ENCODE assay signal across 21 cellular contexts in genomic region chr18:48575658-48576453, GRCh38. TPM values are rescaled to one million over a fixed set of nuclear protein-coding genes. Genes with fewer than 3 reads are reported as not detected.
A peak's percentile ranks its signal among the peaks of the same experiment; 100 is the strongest.
DNase-seq lines count a peak whose midpoint lies in the region; ATAC-seq lines count a peak whose summit lies in the region.
"Had no signal": no experiment of that assay in that cellular context is flagged by ENCODE, and none has a peak within 500 bp of the region (broad histone marks: within the 10 kb centered on the region; RNA-seq: fewer than 3 reads in every experiment).

No MANE protein-coding gene starts in this region.

- H3K27ac ChIP-seq in SJCRH30, result peak overlapping the region; percentile 58
- H3K27ac ChIP-seq in mesenchymal stem cell (ENCODE audit: low read length, poor library complexity, severe bottlenecking), result peak overlapping the region; percentile 60
- H3K27ac ChIP-seq: gastrocnemius medialis, SK-N-MC, vagina had no signal

- no peak overlapping the region for H4K91ac ChIP-seq in mesenchymal stem cell (ENCODE audit: low read length)

- H3K36me3 ChIP-seq in SJCRH30 (no peaks in the 10 kb centered on the region), mesenchymal stem cell (ENCODE audit: control insufficient read depth in 1 of 2, insufficient read depth in 2 of 2, low read depth in 1 of 2, low read length in 2 of 2) (peaks cover 9 to 27% of the 10 kb centered on the region in 2 experiments)
- H3K36me3 ChIP-seq: gastrocnemius medialis, vagina had no signal

- no peak overlapping the region for H3K4ac ChIP-seq in mesenchymal stem cell (ENCODE audit: low read depth in 1 of 2, low read length in 2 of 2)

- POLR2A ChIA-PET in activated CD4-positive, alpha-beta T cell treated with anti-CD3 and anti-CD28 coated beads for 36 hours (lab: Charles Lee), result no interaction called here

- peak overlapping the region; percentile 6 for H3K9ac ChIP-seq in mesenchymal stem cell (ENCODE audit: low read length)

- H3K4me1 ChIP-seq in SJCRH30, result peaks cover 17% of the 10 kb centered on the region; the same call in 1 of the 2 replicates
- peaks cover 38% of the 10 kb centered on the region for H3K4me1 ChIP-seq in mesenchymal stem cell (ENCODE audit: control insufficient read depth, insufficient read depth, low read depth, low read length)
- H3K4me1 ChIP-seq: vagina had no signal

- DNase-seq in SJCRH30, result peak; percentile 65 to 66
- DNase-seq in ecto neural progenitor cell (ENCODE audit: low spot score), result peak; percentile 61
- DNase-seq in mesenchymal stem cell, result no peak
- peak; percentile 82 for DNase-seq in smooth muscle cell of the brain vasculature (ENCODE audit: low read depth, low spot score)
- no peak for DNase-seq in DMS153 (lab: John Stamatoyannopoulos, UW)
- DNase-seq in natural killer cell treated with Interleukin-12 subunit alpha and Interleukin-12 subunit beta and Interleukin-15 and Interleukin-18, amount 100 ng/mL, for 72 hours (ENCODE audit: low spot score), result no peak
- no peak for DNase-seq in activated CD4-positive, alpha-beta T cell treated with anti-CD3 and anti-CD28 coated beads for 36 hours
- DNase-seq: activated CD4-positive, alpha-beta T cell treated with anti-CD3 and anti-CD28 coated beads, Interleukin-2, amount 50 U/mL, for 4 hours; CD4-positive, alpha-beta T cell; cerebellar nuclear complex; DMS79; gastrocnemius medialis; MV-4-11; NCI-H2029; NCI-H526; PC-3 had no signal

- H4K8ac ChIP-seq in mesenchymal stem cell (ENCODE audit: low read length), result no peak overlapping the region

- peak overlapping the region; percentile 40 for H2BK5ac ChIP-seq in mesenchymal stem cell (ENCODE audit: low read depth, low read length, poor library complexity, severe bottlenecking)

- intact Hi-C loops in activated CD4-positive, alpha-beta T cell treated with anti-CD3 and anti-CD28 coated beads for 36 hours (cut with DNase I, micrococcal nuclease), result no loop called here

- WGBS in mesenchymal stem cell, result 88% methylated on average over 24 of the region's 24 CpGs

- H2BK15ac ChIP-seq in mesenchymal stem cell (ENCODE audit: low read depth, poor library complexity, severe bottlenecking), result no peak overlapping the region

- no peak overlapping the region for H3K14ac ChIP-seq in mesenchymal stem cell (ENCODE audit: low read length in 2 of 2)

- no peak overlapping the region for H3K18ac ChIP-seq in mesenchymal stem cell (ENCODE audit: low read depth in 1 of 2, low read length in 2 of 2)

- H3K9me3 ChIP-seq in SJCRH30 (replicated peaks) (no peaks in the 10 kb centered on the region), mesenchymal stem cell (ENCODE audit: control insufficient read depth, low read length) (no peaks in the 10 kb centered on the region)
- H3K9me3 ChIP-seq: gastrocnemius medialis, vagina had no signal

- H3K4me3 ChIP-seq in SJCRH30 (no peak overlapping the region), mesenchymal stem cell (ENCODE audit: insufficient read depth in 1 of 2, low read depth in 1 of 2, low read length in 2 of 2) (no peak overlapping the region)
- H3K4me3 ChIP-seq: gastrocnemius medialis, SK-N-MC, smooth muscle cell, vagina had no signal

- no peak for ATAC-seq in natural killer cell treated with Interleukin-12 subunit alpha and Interleukin-12 subunit beta and Interleukin-15 and Interleukin-18, amount 100 ng/mL, for 72 hours
- ATAC-seq in activated CD4-positive, alpha-beta T cell treated with anti-CD3 and anti-CD28 coated beads for 36 hours, result no peak
- no peak for ATAC-seq in HG03039 (IDR thresholded peaks at IDR 0.05; ENCODE audit: unreplicated experiment)
- ATAC-seq: gastrocnemius medialis, PC-3 had no signal

- no peaks in the 10 kb centered on the region for H3K27me3 Mint-ChIP-seq in natural killer cell treated with Interleukin-12 subunit alpha and Interleukin-12 subunit beta and Interleukin-15 and Interleukin-18, amount 100 ng/mL, for 72 hours
- H3K27me3 Mint-ChIP-seq in activated CD4-positive, alpha-beta T cell treated with anti-CD3 and anti-CD28 coated beads for 36 hours, result peaks cover 2% of the 10 kb centered on the region
- H3K27me3 Mint-ChIP-seq: activated naive CD4-positive, alpha-beta T cell treated with anti-CD3 and anti-CD28 coated beads, Interleukin-2, amount 50 U/mL, for 24 hours; CD4-positive, alpha-beta T cell had no signal

- H3K23ac ChIP-seq in mesenchymal stem cell (ENCODE audit: low read length in 2 of 2), result no peak overlapping the region

- H2BK120ac ChIP-seq in mesenchymal stem cell (ENCODE audit: low read depth, low read length), result no peak overlapping the region

- H3K27me3 ChIP-seq in SJCRH30 (no peaks in the 10 kb centered on the region), mesenchymal stem cell (ENCODE audit: control insufficient read depth in 1 of 2, insufficient read depth in 1 of 2, low read length in 2 of 2) (no peaks in the 10 kb centered on the region)
- H3K27me3 ChIP-seq: gastrocnemius medialis, vagina had no signal

- H2AK5ac ChIP-seq in mesenchymal stem cell (ENCODE audit: low read length, severe bottlenecking), result peak overlapping the region; percentile 71

- no peak overlapping the region for H3K4me2 ChIP-seq in mesenchymal stem cell (ENCODE audit: low read length, poor library complexity, severe bottlenecking)
- H3K4me2 ChIP-seq: smooth muscle cell had no signal

- no peak overlapping the region for H2AFZ ChIP-seq in mesenchymal stem cell (ENCODE audit: low read depth, low read length)

- H3K9me3 Mint-ChIP-seq in natural killer cell treated with Interleukin-12 subunit alpha and Interleukin-12 subunit beta and Interleukin-15 and Interleukin-18, amount 100 ng/mL, for 72 hours, result peaks cover 9% of the 10 kb centered on the region
- H3K9me3 Mint-ChIP-seq in activated CD4-positive, alpha-beta T cell treated with anti-CD3 and anti-CD28 coated beads for 36 hours (ENCODE audit: low read depth), result no peaks in the 10 kb centered on the region
- H3K9me3 Mint-ChIP-seq: activated naive CD4-positive, alpha-beta T cell treated with anti-CD3 and anti-CD28 coated beads, Interleukin-2, amount 50 U/mL, for 24 hours; CD4-positive, alpha-beta T cell had no signal

- no peak overlapping the region for H2BK12ac ChIP-seq in mesenchymal stem cell (ENCODE audit: low read length in 2 of 2)

- H3K4me1 Mint-ChIP-seq in natural killer cell treated with Interleukin-12 subunit alpha and Interleukin-12 subunit beta and Interleukin-15 and Interleukin-18, amount 100 ng/mL, for 72 hours (ENCODE audit: low read depth in 2 of 2), result peaks cover 0 to 12% of the 10 kb centered on the region in 2 donors
- peaks cover 4% of the 10 kb centered on the region for H3K4me1 Mint-ChIP-seq in activated CD4-positive, alpha-beta T cell treated with anti-CD3 and anti-CD28 coated beads for 36 hours
- H3K4me1 Mint-ChIP-seq: activated naive CD4-positive, alpha-beta T cell treated with anti-CD3 and anti-CD28 coated beads, Interleukin-2, amount 50 U/mL, for 24 hours had no signal

- no peak overlapping the region for H3K4me3 Mint-ChIP-seq in natural killer cell treated with Interleukin-12 subunit alpha and Interleukin-12 subunit beta and Interleukin-15 and Interleukin-18, amount 100 ng/mL, for 72 hours
- H3K4me3 Mint-ChIP-seq in activated CD4-positive, alpha-beta T cell treated with anti-CD3 and anti-CD28 coated beads for 36 hours, result no peak overlapping the region
- H3K4me3 Mint-ChIP-seq: activated naive CD4-positive, alpha-beta T cell treated with anti-CD3 and anti-CD28 coated beads, Interleukin-2, amount 50 U/mL, for 24 hours; CD4-positive, alpha-beta T cell had no signal

- no peak overlapping the region for H3K27ac Mint-ChIP-seq in natural killer cell treated with Interleukin-12 subunit alpha and Interleukin-12 subunit beta and Interleukin-15 and Interleukin-18, amount 100 ng/mL, for 72 hours
- no peak overlapping the region for H3K27ac Mint-ChIP-seq in activated CD4-positive, alpha-beta T cell treated with anti-CD3 and anti-CD28 coated beads for 36 hours
- H3K27ac Mint-ChIP-seq: activated naive CD4-positive, alpha-beta T cell treated with anti-CD3 and anti-CD28 coated beads, Interleukin-2, amount 50 U/mL, for 24 hours; CD4-positive, alpha-beta T cell had no signal

- CTCF ChIA-PET in activated CD4-positive, alpha-beta T cell treated with anti-CD3 and anti-CD28 coated beads for 36 hours (lab: Charles Lee), result interaction anchor here (0.7 kb wide), 1 partner anchor 143 kb away, joined by 3 read pairs; no protein-coding TSS in a partner anchor

- peaks cover 49% of the 10 kb centered on the region for H3K79me1 ChIP-seq in mesenchymal stem cell (replicated peaks; ENCODE audit: low read length, poor library complexity, severe bottlenecking)

- peaks cover 11% of the 10 kb centered on the region for H3K36me3 Mint-ChIP-seq in natural killer cell treated with Interleukin-12 subunit alpha and Interleukin-12 subunit beta and Interleukin-15 and Interleukin-18, amount 100 ng/mL, for 72 hours
- H3K36me3 Mint-ChIP-seq in activated CD4-positive, alpha-beta T cell treated with anti-CD3 and anti-CD28 coated beads for 36 hours (ENCODE audit: low read depth), result peaks cover 2% of the 10 kb centered on the region
- H3K36me3 Mint-ChIP-seq: activated naive CD4-positive, alpha-beta T cell treated with anti-CD3 and anti-CD28 coated beads, Interleukin-2, amount 50 U/mL, for 24 hours had no signal

RNA-seq across cellular contexts. Expression of gene CTIF, which starts 37.0 kb away (rescaled TPM):
- total RNA-seq in SJCRH30 (2014; rRNA removed; shearing (Covaris generic)), result 13.6 and 14.6 TPM in 2 replicates
- polyA plus RNA-seq in mesenchymal stem cell (2013, experiment 1 of 2), result 39.3 TPM
- polyA plus RNA-seq in mesenchymal stem cell (2013, experiment 2 of 2), result 37.2 TPM
- 10 to 100 TPM in 1 of 2 donors, 1 to 10 TPM in 1; 8.4 to 13.0 TPM for total RNA-seq in natural killer cell treated with Interleukin-12 subunit alpha and Interleukin-12 subunit beta and Interleukin-15 and Interleukin-18, amount 100 ng/mL, for 72 hours
- 1 to 10 TPM; 4.5 to 5.3 TPM for total RNA-seq in activated CD4-positive, alpha-beta T cell treated with anti-CD3 and anti-CD28 coated beads for 36 hours

Comparison
In these comparisons a context has a peak if more than half of its experiments do, and no peak if none do; other contexts are left out.
1. DNase-seq: peak in SJCRH30 (2 of 2), ecto neural progenitor cell (single experiment) and smooth muscle cell of the brain vasculature (single experiment); none in mesenchymal stem cell (single experiment), DMS153 (single experiment), natural killer cell treated with Interleukin-12 subunit alpha and Interleukin-12 subunit beta and Interleukin-15 and Interleukin-18, amount 100 ng/mL, for 72 hours (single experiment) and activated CD4-positive, alpha-beta T cell treated with anti-CD3 and anti-CD28 coated beads for 36 hours (single experiment).